ENCODE assay signal across 1 cellular context in the genomic region with DNA sequence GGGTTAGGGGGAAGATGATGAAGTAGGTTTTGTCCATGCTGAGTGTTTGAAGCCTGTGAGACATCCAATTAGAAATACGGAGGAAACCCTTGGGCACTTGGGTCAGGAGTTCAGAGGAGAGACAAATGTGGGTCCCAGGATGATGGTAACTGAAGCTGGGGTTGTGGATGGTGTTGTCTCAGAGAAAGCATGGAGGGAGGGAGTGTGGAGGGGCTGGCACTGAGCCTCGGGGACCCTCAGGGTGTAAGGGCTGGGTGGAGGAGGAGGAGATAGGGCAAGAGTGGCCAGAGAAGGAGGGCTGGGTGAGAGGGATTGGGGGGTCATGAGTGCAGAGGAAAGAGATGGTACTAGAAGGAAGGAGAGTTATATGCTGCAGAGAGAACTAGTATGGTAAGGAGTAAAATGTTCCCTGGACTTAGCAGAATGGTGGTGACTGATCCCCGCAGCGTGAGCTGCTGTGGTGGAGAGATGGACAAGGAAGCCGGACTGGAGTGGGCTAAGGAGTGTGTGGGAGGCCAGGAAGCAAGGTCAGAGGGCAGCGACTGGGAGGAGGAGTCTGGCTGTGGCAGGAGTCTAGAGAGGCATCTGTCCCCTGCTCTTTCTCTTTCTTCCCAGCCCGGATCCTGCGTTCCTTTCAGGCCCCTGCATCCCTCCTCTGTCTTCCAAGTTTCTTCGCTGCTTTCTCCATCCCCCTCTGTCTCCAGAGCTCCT.
TF ChIP-seq lines count a peak whose summit lies in the region.

No MANE protein-coding gene starts in this region.

TF ChIP-seq in K562, 482 proteins besides CTCF, POLR2A, EP300 and RAD21:
- TF ChIP-seq GTF2B (IDR thresholded peaks at IDR 0.05; ENCODE audit: extremely low read depth, insufficient read length) (no peak), EGR1 (conservative IDR thresholded peaks at IDR 0.05) (peak; percentile 46; the same call in 1 of the 2 replicates), L3MBTL2 (IDR thresholded peaks at IDR 0.05) (no peak), CXXC5 (CRISPR knock-in tag; IDR thresholded peaks at IDR 0.05) (no peak), EZH2 (IDR thresholded peaks at IDR 0.05; ENCODE audit: borderline replicate concordance, low read depth, low read length) (no peak), BDP1 (IDR thresholded peaks at IDR 0.05; ENCODE audit: insufficient read depth, insufficient read length) (no peak), ETV5 (CRISPR knock-in tag; IDR thresholded peaks at IDR 0.05; ENCODE audit: low read depth) (0 out of 2 replicates have a peak, but pooled peaks have one; percentile 28), POLR2G (IDR thresholded peaks at IDR 0.05; ENCODE audit: low read depth, low read length) (no peak), MTA2 (IDR thresholded peaks at IDR 0.05; ENCODE audit: low read depth) (no peak), NR0B1 (IDR thresholded peaks at IDR 0.05; ENCODE audit: partially characterized antibody) (no peak), NR2C1 (IDR thresholded peaks at IDR 0.05) (peak; percentile 64), NR2C1 (tag; IDR thresholded peaks at IDR 0.05) (peak; percentile 87), ZFX (CRISPR knock-in tag; IDR thresholded peaks at IDR 0.05) (no peak), ZNF146 (CRISPR knock-in tag; IDR thresholded peaks at IDR 0.05; ENCODE audit: unreplicated experiment) (no peak), ZBTB17 (CRISPR knock-in tag; IDR thresholded peaks at IDR 0.05) (no peak), SRSF3 (IDR thresholded peaks at IDR 0.05; ENCODE audit: insufficient read depth, low read length) (no peak), NR2C2 (CRISPR knock-in tag; IDR thresholded peaks at IDR 0.05) (no peak), NR2C2 (tag; IDR thresholded peaks at IDR 0.05) (peak; percentile 54), POLR3A (IDR thresholded peaks at IDR 0.05; ENCODE audit: borderline replicate concordance, extremely low read depth, insufficient read depth, insufficient read length) (no peak)
- TF ChIP-seq, protein P1, sequence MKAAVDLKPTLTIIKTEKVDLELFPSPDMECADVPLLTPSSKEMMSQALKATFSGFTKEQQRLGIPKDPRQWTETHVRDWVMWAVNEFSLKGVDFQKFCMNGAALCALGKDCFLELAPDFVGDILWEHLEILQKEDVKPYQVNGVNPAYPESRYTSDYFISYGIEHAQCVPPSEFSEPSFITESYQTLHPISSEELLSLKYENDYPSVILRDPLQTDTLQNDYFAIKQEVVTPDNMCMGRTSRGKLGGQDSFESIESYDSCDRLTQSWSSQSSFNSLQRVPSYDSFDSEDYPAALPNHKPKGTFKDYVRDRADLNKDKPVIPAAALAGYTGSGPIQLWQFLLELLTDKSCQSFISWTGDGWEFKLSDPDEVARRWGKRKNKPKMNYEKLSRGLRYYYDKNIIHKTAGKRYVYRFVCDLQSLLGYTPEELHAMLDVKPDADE (conservative IDR thresholded peaks at IDR 0.05; ENCODE audit: control insufficient read depth, low read depth, low read length) = no peak
- TF ChIP-seq, protein P2, sequence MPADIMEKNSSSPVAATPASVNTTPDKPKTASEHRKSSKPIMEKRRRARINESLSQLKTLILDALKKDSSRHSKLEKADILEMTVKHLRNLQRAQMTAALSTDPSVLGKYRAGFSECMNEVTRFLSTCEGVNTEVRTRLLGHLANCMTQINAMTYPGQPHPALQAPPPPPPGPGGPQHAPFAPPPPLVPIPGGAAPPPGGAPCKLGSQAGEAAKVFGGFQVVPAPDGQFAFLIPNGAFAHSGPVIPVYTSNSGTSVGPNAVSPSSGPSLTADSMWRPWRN (IDR thresholded peaks at IDR 0.05; ENCODE audit: low read depth) = no peak
- TF ChIP-seq, protein P3, sequence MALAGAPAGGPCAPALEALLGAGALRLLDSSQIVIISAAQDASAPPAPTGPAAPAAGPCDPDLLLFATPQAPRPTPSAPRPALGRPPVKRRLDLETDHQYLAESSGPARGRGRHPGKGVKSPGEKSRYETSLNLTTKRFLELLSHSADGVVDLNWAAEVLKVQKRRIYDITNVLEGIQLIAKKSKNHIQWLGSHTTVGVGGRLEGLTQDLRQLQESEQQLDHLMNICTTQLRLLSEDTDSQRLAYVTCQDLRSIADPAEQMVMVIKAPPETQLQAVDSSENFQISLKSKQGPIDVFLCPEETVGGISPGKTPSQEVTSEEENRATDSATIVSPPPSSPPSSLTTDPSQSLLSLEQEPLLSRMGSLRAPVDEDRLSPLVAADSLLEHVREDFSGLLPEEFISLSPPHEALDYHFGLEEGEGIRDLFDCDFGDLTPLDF (CRISPR knock-in tag; IDR thresholded peaks at IDR 0.05) = no peak
- TF ChIP-seq, protein P4, sequence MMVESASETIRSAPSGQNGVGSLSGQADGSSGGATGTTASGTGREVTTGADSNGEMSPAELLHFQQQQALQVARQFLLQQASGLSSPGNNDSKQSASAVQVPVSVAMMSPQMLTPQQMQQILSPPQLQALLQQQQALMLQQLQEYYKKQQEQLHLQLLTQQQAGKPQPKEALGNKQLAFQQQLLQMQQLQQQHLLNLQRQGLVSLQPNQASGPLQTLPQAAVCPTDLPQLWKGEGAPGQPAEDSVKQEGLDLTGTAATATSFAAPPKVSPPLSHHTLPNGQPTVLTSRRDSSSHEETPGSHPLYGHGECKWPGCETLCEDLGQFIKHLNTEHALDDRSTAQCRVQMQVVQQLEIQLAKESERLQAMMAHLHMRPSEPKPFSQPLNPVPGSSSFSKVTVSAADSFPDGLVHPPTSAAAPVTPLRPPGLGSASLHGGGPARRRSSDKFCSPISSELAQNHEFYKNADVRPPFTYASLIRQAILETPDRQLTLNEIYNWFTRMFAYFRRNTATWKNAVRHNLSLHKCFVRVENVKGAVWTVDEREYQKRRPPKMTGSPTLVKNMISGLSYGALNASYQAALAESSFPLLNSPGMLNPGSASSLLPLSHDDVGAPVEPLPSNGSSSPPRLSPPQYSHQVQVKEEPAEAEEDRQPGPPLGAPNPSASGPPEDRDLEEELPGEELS (CRISPR knock-in tag; IDR thresholded peaks at IDR 0.05; ENCODE audit: borderline replicate concordance) = no peak
